16 cellular contexts compared by ENCODE assay signal in the genomic region with DNA sequence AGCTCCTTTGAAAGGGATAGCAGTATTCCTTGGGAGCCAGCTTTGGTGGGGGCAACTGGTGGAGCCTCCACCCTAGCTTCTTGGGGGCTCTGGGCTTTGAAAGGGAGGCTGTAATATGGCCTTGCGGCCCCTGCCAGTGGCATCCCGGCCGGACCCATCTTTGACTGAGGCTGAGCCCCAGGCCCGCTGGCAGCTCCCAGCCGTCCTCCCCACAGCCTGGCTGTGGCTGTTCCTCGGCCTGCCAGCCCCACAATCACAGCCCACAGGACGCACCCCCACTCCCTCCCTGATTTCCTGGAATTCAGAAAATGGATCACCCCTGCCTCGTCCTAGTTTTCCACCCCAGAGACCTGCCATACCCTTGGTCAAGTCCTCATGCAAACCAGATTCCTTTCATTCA. TPM values are rescaled to one million over a fixed set of nuclear protein-coding genes. Genes with fewer than 3 reads are reported as not detected.
A peak's percentile ranks its signal among the peaks of the same experiment; 100 is the strongest.
DNase-seq lines count a peak whose midpoint lies in the region; ATAC-seq and TF ChIP-seq lines count a peak whose summit lies in the region.
"Had no signal": no experiment of that assay in that cellular context is flagged by ENCODE, and none has a peak within 500 bp of the region (broad histone marks: within the 10 kb centered on the region; RNA-seq: fewer than 3 reads in every experiment).

No MANE protein-coding gene starts in this region.

- H3K9me3 ChIP-seq in neural progenitor cell (ENCODE audit: low read depth) (no peaks in the 10 kb centered on the region), vagina (no peaks in the 10 kb centered on the region)
- H3K9me3 ChIP-seq: pancreas had no signal

- H2AFZ ChIP-seq in neural progenitor cell (replicated peaks), result no peak overlapping the region
- H2AFZ ChIP-seq: PC-9 had no signal

- no peaks in the 10 kb centered on the region for H3K79me2 ChIP-seq in neural progenitor cell (ENCODE audit: low read depth)

- peaks cover 20% of the 10 kb centered on the region for H3K4me1 Mint-ChIP-seq in stimulated activated naive CD8-positive, alpha-beta T cell treated with anti-CD3 and anti-CD28 coated beads, Interleukin-15, Interleukin-2, amounts not matched to agents 100 ng/mL and 50 ng/mL, for 24 hours (ENCODE audit: low read depth)
- H3K4me1 Mint-ChIP-seq in stimulated activated naive CD8-positive, alpha-beta T cell treated with anti-CD3 and anti-CD28 coated beads, Interleukin-15, amount 100 ng/mL, for 72 hours, result peaks cover 21% of the 10 kb centered on the region
- peaks cover 42% of the 10 kb centered on the region for H3K4me1 Mint-ChIP-seq in endothelial cell (ENCODE audit: unreplicated experiment)
- peaks cover 30% of the 10 kb centered on the region for H3K4me1 Mint-ChIP-seq in neural progenitor cell
- H3K4me1 Mint-ChIP-seq in activated CD4-positive, alpha-beta memory T cell treated with anti-CD3 and anti-CD28 coated beads for 36 hours (ENCODE audit: low read depth), result peaks cover 16% of the 10 kb centered on the region

- no peaks in the 10 kb centered on the region for H3K27me3 ChIP-seq in neural progenitor cell
- H3K27me3 ChIP-seq in vagina, result no peaks in the 10 kb centered on the region
- H3K27me3 ChIP-seq: pancreas had no signal

- no peak for TF ChIP-seq POLR2A in vagina (IDR thresholded peaks at IDR 0.05)

- peaks cover 28% of the 10 kb centered on the region for H3F3A ChIP-seq in neural progenitor cell (ENCODE audit: low read depth)

- H3K4me1 ChIP-seq in neural progenitor cell (peaks cover 16% of the 10 kb centered on the region), vagina (peaks cover 30% of the 10 kb centered on the region)
- H3K4me1 ChIP-seq: pancreas had no signal

- no peak overlapping the region for H3K4me2 ChIP-seq in neural progenitor cell
- H3K4me2 ChIP-seq: PC-9 had no signal

- no peaks in the 10 kb centered on the region for H4K20me1 ChIP-seq in neural progenitor cell (ENCODE audit: low read depth)

- intact Hi-C loops in vagina (cut with DNase I), result no loop called here
- intact Hi-C loops in activated CD4-positive, alpha-beta memory T cell treated with anti-CD3 and anti-CD28 coated beads for 36 hours (cut with micrococcal nuclease), result no loop called here

- no peak overlapping the region for H3K27ac ChIP-seq in neural progenitor cell
- peak overlapping the region; percentile 99 for H3K27ac ChIP-seq in vagina
- H3K27ac ChIP-seq: PC-9 had no signal

- no peaks in the 10 kb centered on the region for H3K36me3 Mint-ChIP-seq in stimulated activated naive CD8-positive, alpha-beta T cell treated with anti-CD3 and anti-CD28 coated beads, Interleukin-15, Interleukin-2, amounts not matched to agents 100 ng/mL and 50 ng/mL, for 24 hours (ENCODE audit: low read depth)
- peaks cover 6% of the 10 kb centered on the region for H3K36me3 Mint-ChIP-seq in endothelial cell (ENCODE audit: low read depth, unreplicated experiment)
- peaks cover 6% of the 10 kb centered on the region for H3K36me3 Mint-ChIP-seq in neural progenitor cell
- no peaks in the 10 kb centered on the region for H3K36me3 Mint-ChIP-seq in activated CD4-positive, alpha-beta memory T cell treated with anti-CD3 and anti-CD28 coated beads for 36 hours

- no peaks in the 10 kb centered on the region for H3K27me3 Mint-ChIP-seq in stimulated activated naive CD8-positive, alpha-beta T cell treated with anti-CD3 and anti-CD28 coated beads, Interleukin-15, Interleukin-2, amounts not matched to agents 100 ng/mL and 50 ng/mL, for 24 hours
- H3K27me3 Mint-ChIP-seq in stimulated activated naive CD8-positive, alpha-beta T cell treated with anti-CD3 and anti-CD28 coated beads, Interleukin-15, amount 100 ng/mL, for 72 hours, result peaks cover 35% of the 10 kb centered on the region
- peaks cover 12% of the 10 kb centered on the region for H3K27me3 Mint-ChIP-seq in endothelial cell (ENCODE audit: unreplicated experiment)
- peaks cover 7% of the 10 kb centered on the region for H3K27me3 Mint-ChIP-seq in neural progenitor cell (ENCODE audit: insufficient read depth, low read depth)
- no peaks in the 10 kb centered on the region for H3K27me3 Mint-ChIP-seq in activated CD4-positive, alpha-beta memory T cell treated with anti-CD3 and anti-CD28 coated beads for 36 hours
- H3K27me3 Mint-ChIP-seq: activated B cell treated with CpG ODN at 0.5 μM for 24 hours had no signal

- no peak overlapping the region for H3K4me3 ChIP-seq in neural progenitor cell
- no peak overlapping the region for H3K4me3 ChIP-seq in vagina
- H3K4me3 ChIP-seq: pancreas, PC-9 had no signal

- ATAC-seq in stimulated activated naive CD8-positive, alpha-beta T cell treated with anti-CD3 and anti-CD28 coated beads, Interleukin-15, amount 100 ng/mL, for 72 hours, result no peak
- ATAC-seq in GM21786 (IDR thresholded peaks at IDR 0.05; ENCODE audit: unreplicated experiment), result no peak
- ATAC-seq: activated CD8-positive, alpha-beta T cell treated with anti-CD3 and anti-CD28 coated beads, Interleukin-2, amount 10 ng/mL, durations not matched to agents 7 days and 5 days; pancreas had no signal

- H3K36me3 ChIP-seq in neural progenitor cell (no peaks in the 10 kb centered on the region), vagina (no peaks in the 10 kb centered on the region)
- H3K36me3 ChIP-seq: pancreas had no signal

- TF ChIP-seq CTCF in endothelial cell (IDR thresholded peaks at IDR 0.05; ENCODE audit: unreplicated experiment) (no peak), neural progenitor cell (IDR thresholded peaks at IDR 0.05) (no peak), vagina (IDR thresholded peaks at IDR 0.05) (no peak)

- H3K9ac ChIP-seq in neural progenitor cell, result no peak overlapping the region

- H3K9me3 Mint-ChIP-seq in stimulated activated naive CD8-positive, alpha-beta T cell treated with anti-CD3 and anti-CD28 coated beads, Interleukin-15, Interleukin-2, amounts not matched to agents 100 ng/mL and 50 ng/mL, for 24 hours, result no peaks in the 10 kb centered on the region
- H3K9me3 Mint-ChIP-seq in stimulated activated naive CD8-positive, alpha-beta T cell treated with anti-CD3 and anti-CD28 coated beads, Interleukin-15, amount 100 ng/mL, for 72 hours, result no peaks in the 10 kb centered on the region
- no peaks in the 10 kb centered on the region for H3K9me3 Mint-ChIP-seq in endothelial cell (ENCODE audit: unreplicated experiment)
- H3K9me3 Mint-ChIP-seq in neural progenitor cell, result no peaks in the 10 kb centered on the region
- no peaks in the 10 kb centered on the region for H3K9me3 Mint-ChIP-seq in activated CD4-positive, alpha-beta memory T cell treated with anti-CD3 and anti-CD28 coated beads for 36 hours
- H3K9me3 Mint-ChIP-seq: activated B cell treated with CpG ODN at 0.5 μM for 24 hours had no signal

- POLR2A ChIA-PET in activated CD4-positive, alpha-beta memory T cell treated with anti-CD3 and anti-CD28 coated beads for 36 hours (lab: Charles Lee), result no interaction called here

- H3K27ac Mint-ChIP-seq in stimulated activated naive CD8-positive, alpha-beta T cell treated with anti-CD3 and anti-CD28 coated beads, Interleukin-15, Interleukin-2, amounts not matched to agents 100 ng/mL and 50 ng/mL, for 24 hours, result no peak overlapping the region
- H3K27ac Mint-ChIP-seq in stimulated activated naive CD8-positive, alpha-beta T cell treated with anti-CD3 and anti-CD28 coated beads, Interleukin-15, amount 100 ng/mL, for 72 hours, result peak overlapping the region in 1 of 2 donors; percentile 23
- H3K27ac Mint-ChIP-seq in endothelial cell (ENCODE audit: unreplicated experiment) (peak overlapping the region; percentile 51), neural progenitor cell (peak overlapping the region; percentile 47)
- H3K27ac Mint-ChIP-seq in activated CD4-positive, alpha-beta memory T cell treated with anti-CD3 and anti-CD28 coated beads for 36 hours, result no peak overlapping the region
- H3K27ac Mint-ChIP-seq: activated B cell treated with CpG ODN at 0.5 μM for 24 hours; activated CD8-positive, alpha-beta T cell treated with anti-CD3 and anti-CD28 coated beads, Interleukin-2, amount 10 ng/mL, durations not matched to agents 7 days and 5 days had no signal

- peak overlapping the region; percentile 17 for H3K4me3 Mint-ChIP-seq in stimulated activated naive CD8-positive, alpha-beta T cell treated with anti-CD3 and anti-CD28 coated beads, Interleukin-15, Interleukin-2, amounts not matched to agents 100 ng/mL and 50 ng/mL, for 24 hours
- no peak overlapping the region for H3K4me3 Mint-ChIP-seq in stimulated activated naive CD8-positive, alpha-beta T cell treated with anti-CD3 and anti-CD28 coated beads, Interleukin-15, amount 100 ng/mL, for 72 hours
- H3K4me3 Mint-ChIP-seq in endothelial cell (ENCODE audit: unreplicated experiment) (peak overlapping the region; percentile 70), neural progenitor cell (peak overlapping the region; percentile 44)
- no peak overlapping the region for H3K4me3 Mint-ChIP-seq in activated CD4-positive, alpha-beta memory T cell treated with anti-CD3 and anti-CD28 coated beads for 36 hours
- H3K4me3 Mint-ChIP-seq: activated CD8-positive, alpha-beta T cell treated with anti-CD3 and anti-CD28 coated beads, Interleukin-2, amount 10 ng/mL, durations not matched to agents 7 days and 5 days had no signal

- CTCF ChIA-PET in activated CD4-positive, alpha-beta memory T cell treated with anti-CD3 and anti-CD28 coated beads for 36 hours (lab: Charles Lee), result no interaction called here

- DNase-seq in stimulated activated naive CD8-positive, alpha-beta T cell treated with anti-CD3 and anti-CD28 coated beads, Interleukin-15, amount 100 ng/mL, for 72 hours, result no peak
- DNase-seq in endothelial cell (ENCODE audit: low spot score), result no peak
- DNase-seq in neural progenitor cell (ENCODE audit: low spot score), result no peak
- no peak for DNase-seq in vagina (ENCODE audit: extremely low spot score in 2 of 2)
- no peak for DNase-seq in activated CD4-positive, alpha-beta memory T cell treated with anti-CD3 and anti-CD28 coated beads for 36 hours
- no peak for DNase-seq in GM19238 (ENCODE audit: insufficient read length, low spot score)
- DNase-seq: activated B cell treated with CpG ODN at 0.5 μM for 24 hours; activated CD8-positive, alpha-beta T cell treated with anti-CD3 and anti-CD28 coated beads, Interleukin-2, amount 10 ng/mL, durations not matched to agents 7 days and 5 days; KBM-7; NCI-H1694 treated with DMSO at 0.1 percent for 48 hours; NCI-H82; pancreas; PC-9; stimulated activated CD4-positive, alpha-beta T cell treated with anti-CD3 and anti-CD28 coated beads, Interleukin-2, amount 100 ng/mL, for 24 hours had no signal

RNA-seq across cellular contexts. Expression of a gene that starts 23.2 kb away (rescaled TPM):
- 449 TPM for total RNA-seq in endothelial cell (ENCODE audit: unreplicated experiment)
- total RNA-seq in neural progenitor cell (ENCODE audit: low replicate concordance), result 219 and 589 TPM in 2 replicates
- 257 TPM for total RNA-seq in vagina
- total RNA-seq in activated CD4-positive, alpha-beta memory T cell treated with anti-CD3 and anti-CD28 coated beads for 36 hours, result 10 to 100 TPM; 15.2 to 17.4 TPM

RNA-seq across cellular contexts. Expression of a gene that starts 59.5 kb away (rescaled TPM):
- total RNA-seq in endothelial cell (ENCODE audit: unreplicated experiment), result 674 TPM
- 11.3 and 32.7 TPM in 2 replicates for total RNA-seq in neural progenitor cell (ENCODE audit: low replicate concordance)
- total RNA-seq in vagina, result 36.6 TPM
- 10 to 100 TPM; 26.5 to 32.0 TPM for total RNA-seq in activated CD4-positive, alpha-beta memory T cell treated with anti-CD3 and anti-CD28 coated beads for 36 hours

Comparison
In these comparisons a context has a peak if more than half of its experiments do, and no peak if none do; other contexts are left out.
1. H3K4me3 Mint-ChIP-seq: peak in stimulated activated naive CD8-positive, alpha-beta T cell treated with anti-CD3 and anti-CD28 coated beads, Interleukin-15, Interleukin-2, amounts not matched to agents 100 ng/mL and 50 ng/mL, for 24 hours (single experiment), endothelial cell (single experiment) and neural progenitor cell (single experiment); none in stimulated activated naive CD8-positive, alpha-beta T cell treated with anti-CD3 and anti-CD28 coated beads, Interleukin-15, amount 100 ng/mL, for 72 hours (0 of 2) and activated CD4-positive, alpha-beta memory T cell treated with anti-CD3 and anti-CD28 coated beads for 36 hours (single experiment).
2. H3K27ac Mint-ChIP-seq: peak in endothelial cell (single experiment) and neural progenitor cell (single experiment); none in stimulated activated naive CD8-positive, alpha-beta T cell treated with anti-CD3 and anti-CD28 coated beads, Interleukin-15, Interleukin-2, amounts not matched to agents 100 ng/mL and 50 ng/mL, for 24 hours (single experiment) and activated CD4-positive, alpha-beta memory T cell treated with anti-CD3 and anti-CD28 coated beads for 36 hours (single experiment).
3. RNA of a gene that starts 23.2 kb away (total RNA-seq): 449 TPM in endothelial cell (single experiment), 257 TPM in vagina (single experiment) and 219 to 589 TPM in neural progenitor cell; 15.2 to 17.4 TPM in activated CD4-positive, alpha-beta memory T cell treated with anti-CD3 and anti-CD28 coated beads for 36 hours; every median in the first group is over 10 times any median in the second.
4. RNA of a gene that starts 59.5 kb away (total RNA-seq): 674 TPM in endothelial cell (single experiment); 36.6 TPM in vagina (single experiment), 26.5 to 32.0 TPM in activated CD4-positive, alpha-beta memory T cell treated with anti-CD3 and anti-CD28 coated beads for 36 hours and 11.3 to 32.7 TPM in neural progenitor cell; every median in the first group is over 10 times any median in the second.